Comparison of ENCODE assay signal across 9 cellular contexts in the genomic region with DNA sequence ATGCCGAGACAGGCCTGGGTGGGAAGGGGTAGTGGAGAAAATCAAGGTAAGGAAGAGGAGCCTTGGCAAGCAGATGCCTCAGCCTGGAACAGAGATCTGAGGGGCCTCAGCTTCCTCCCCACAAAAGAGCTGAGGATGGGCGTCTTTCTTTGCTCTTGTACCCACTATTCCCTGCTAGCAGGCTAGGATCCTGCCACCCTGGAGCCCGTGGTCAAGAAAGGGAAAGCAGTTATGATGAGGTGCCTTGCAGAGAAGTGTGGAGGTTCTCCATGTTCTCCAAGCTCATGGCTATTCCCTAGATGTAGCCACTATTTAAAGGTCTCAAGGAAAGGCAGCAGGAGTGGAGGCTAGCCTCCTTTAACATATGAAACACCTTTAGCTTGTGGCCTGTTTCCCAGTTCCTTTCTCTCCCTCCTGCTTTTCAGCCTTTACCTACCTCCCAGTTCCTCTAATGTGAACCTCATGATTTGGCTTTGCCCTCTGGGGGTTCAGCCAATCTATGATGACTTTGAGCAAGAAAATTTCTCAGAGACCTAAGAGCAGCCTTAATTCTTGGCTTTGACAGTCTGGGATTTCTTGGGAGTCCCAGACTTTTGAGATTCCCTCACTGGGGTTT. TPM values are rescaled to one million over a fixed set of nuclear protein-coding genes. Genes with fewer than 3 reads are reported as not detected.
DNase-seq lines count a peak whose midpoint lies in the region; ATAC-seq and TF ChIP-seq lines count a peak whose summit lies in the region.
"Had no signal": no experiment of that assay in that cellular context is flagged by ENCODE, and none has a peak within 500 bp of the region (broad histone marks: within the 10 kb centered on the region; RNA-seq: fewer than 3 reads in every experiment).

No MANE protein-coding gene starts in this region.

- ATAC-seq in HG03571 (IDR thresholded peaks at IDR 0.05; ENCODE audit: unreplicated experiment), result no peak
- no peak for ATAC-seq in GM21367 (IDR thresholded peaks at IDR 0.05; ENCODE audit: unreplicated experiment)

- H3K36me3 ChIP-seq in BE2C (no peaks in the 10 kb centered on the region), OCI-LY3 (replicated peaks; ENCODE audit: low read depth, low read length) (no peaks in the 10 kb centered on the region), neural cell (ENCODE audit: insufficient read depth, low read length) (no peaks in the 10 kb centered on the region)

- no peaks in the 10 kb centered on the region for H3F3A ChIP-seq in neural cell (ENCODE audit: insufficient read depth, low read length, poor library complexity, severe bottlenecking)

- DNase-seq in BE2C, result no peak
- DNase-seq in dorsolateral prefrontal cortex, result peak in 1 of 10 donors; percentile 37
- no peak for DNase-seq in NCI-H510A treated with DMSO at 0.1 percent for 48 hours (lab: John Stamatoyannopoulos, UW)
- no peak for DNase-seq in GM03348 (ENCODE audit: low spot score)
- DNase-seq: NCI-H345 had no signal

- no peak for TF ChIP-seq CTCF in BE2C (IDR thresholded peaks at IDR 0.05; ENCODE audit: low read depth, low read length)
- no peak for TF ChIP-seq CTCF in OCI-LY3 (IDR thresholded peaks at IDR 0.05; ENCODE audit: low read depth, low read length)
- no peak for TF ChIP-seq CTCF in dorsolateral prefrontal cortex (IDR thresholded peaks at IDR 0.05 in 54 of 56, conservative IDR thresholded peaks at IDR 0.05 in 2 of 56; ENCODE audit: low read depth in 1 of 56, partially characterized antibody in 56 of 56)
- no peak for TF ChIP-seq CTCF in neural cell (IDR thresholded peaks at IDR 0.05; ENCODE audit: poor library complexity, severe bottlenecking)

- H4K20me1 ChIP-seq in OCI-LY3 (ENCODE audit: insufficient read depth, low read length) (no peaks in the 10 kb centered on the region), neural cell (ENCODE audit: insufficient read depth) (no peaks in the 10 kb centered on the region)

- H3K9me3 ChIP-seq in BE2C (no peaks in the 10 kb centered on the region), OCI-LY3 (ENCODE audit: insufficient read depth, low read length) (no peaks in the 10 kb centered on the region), neural cell (ENCODE audit: low read length) (no peaks in the 10 kb centered on the region)

- H3K27me3 ChIP-seq in BE2C (no peaks in the 10 kb centered on the region), OCI-LY3 (ENCODE audit: low read depth, low read length) (no peaks in the 10 kb centered on the region), dorsolateral prefrontal cortex (no peaks in the 10 kb centered on the region), neural cell (ENCODE audit: insufficient read depth, low read depth, low read length) (no peaks in the 10 kb centered on the region)

- H3K79me2 ChIP-seq in OCI-LY3 (ENCODE audit: low read length) (no peaks in the 10 kb centered on the region), neural cell (replicated peaks; ENCODE audit: insufficient read depth, low read length) (peaks cover 35% of the 10 kb centered on the region)

- H3K27ac ChIP-seq in OCI-LY3 (ENCODE audit: low read length) (no peak overlapping the region), dorsolateral prefrontal cortex (peak overlapping the region in 44 of 59 donors; percentile 4 to 84 (median 59)), neural cell (ENCODE audit: low read length) (peak overlapping the region; percentile 99)

- H3K9me2 ChIP-seq in neural cell (ENCODE audit: insufficient read depth, low read length), result no peaks in the 10 kb centered on the region

- TF ChIP-seq RAD21 in neural cell (conservative IDR thresholded peaks at IDR 0.05), result no peak

- no peak overlapping the region for H2AFZ ChIP-seq in OCI-LY3 (ENCODE audit: low read depth, low read length)
- peak overlapping the region; percentile 62 for H2AFZ ChIP-seq in neural cell (ENCODE audit: low read depth, low read length)

- intact Hi-C loops in dorsolateral prefrontal cortex (cut with DNase I), result no loop called here

- H3K9ac ChIP-seq in OCI-LY3 (ENCODE audit: low read length), result no peak overlapping the region
- peak overlapping the region; percentile 97 for H3K9ac ChIP-seq in neural cell (ENCODE audit: low read length)

- H3K4me1 ChIP-seq in BE2C, result peaks cover 11% of the 10 kb centered on the region
- H3K4me1 ChIP-seq in OCI-LY3 (ENCODE audit: low read length), result peaks cover 11% of the 10 kb centered on the region

- H3K4me3 ChIP-seq in BE2C (ENCODE audit: low read depth, low read length) (peak overlapping the region; percentile 56), OCI-LY3 (ENCODE audit: low read length) (no peak overlapping the region), dorsolateral prefrontal cortex (peak overlapping the region in 41 of 59 donors; percentile 13 to 59 (median 40)), neural cell (ENCODE audit: low read length) (peak overlapping the region; percentile 80)

- no peak for TF ChIP-seq EP300 in neural cell (conservative IDR thresholded peaks at IDR 0.05; ENCODE audit: poor library complexity, severe bottlenecking)

- H3K4me2 ChIP-seq in OCI-LY3 (ENCODE audit: low read length) (peak overlapping the region; percentile 46), neural cell (ENCODE audit: low read length) (peak overlapping the region; percentile 98)

TF ChIP-seq in neural cell, 6 proteins besides CTCF, POLR2A, EP300 and RAD21:
- TF ChIP-seq TAF1 (IDR thresholded peaks at IDR 0.05; ENCODE audit: low read depth) (no peak), EZH2 (IDR thresholded peaks at IDR 0.05; ENCODE audit: borderline replicate concordance, insufficient read depth, low read length, poor library complexity, severe bottlenecking) (no peak), SMC3 (conservative IDR thresholded peaks at IDR 0.05; ENCODE audit: poor library complexity) (no peak), MXI1 (conservative IDR thresholded peaks at IDR 0.05; ENCODE audit: poor library complexity, severe bottlenecking) (no peak), POLR2AphosphoS5 (IDR thresholded peaks at IDR 0.05) (no peak)
- TF ChIP-seq, protein P1, sequence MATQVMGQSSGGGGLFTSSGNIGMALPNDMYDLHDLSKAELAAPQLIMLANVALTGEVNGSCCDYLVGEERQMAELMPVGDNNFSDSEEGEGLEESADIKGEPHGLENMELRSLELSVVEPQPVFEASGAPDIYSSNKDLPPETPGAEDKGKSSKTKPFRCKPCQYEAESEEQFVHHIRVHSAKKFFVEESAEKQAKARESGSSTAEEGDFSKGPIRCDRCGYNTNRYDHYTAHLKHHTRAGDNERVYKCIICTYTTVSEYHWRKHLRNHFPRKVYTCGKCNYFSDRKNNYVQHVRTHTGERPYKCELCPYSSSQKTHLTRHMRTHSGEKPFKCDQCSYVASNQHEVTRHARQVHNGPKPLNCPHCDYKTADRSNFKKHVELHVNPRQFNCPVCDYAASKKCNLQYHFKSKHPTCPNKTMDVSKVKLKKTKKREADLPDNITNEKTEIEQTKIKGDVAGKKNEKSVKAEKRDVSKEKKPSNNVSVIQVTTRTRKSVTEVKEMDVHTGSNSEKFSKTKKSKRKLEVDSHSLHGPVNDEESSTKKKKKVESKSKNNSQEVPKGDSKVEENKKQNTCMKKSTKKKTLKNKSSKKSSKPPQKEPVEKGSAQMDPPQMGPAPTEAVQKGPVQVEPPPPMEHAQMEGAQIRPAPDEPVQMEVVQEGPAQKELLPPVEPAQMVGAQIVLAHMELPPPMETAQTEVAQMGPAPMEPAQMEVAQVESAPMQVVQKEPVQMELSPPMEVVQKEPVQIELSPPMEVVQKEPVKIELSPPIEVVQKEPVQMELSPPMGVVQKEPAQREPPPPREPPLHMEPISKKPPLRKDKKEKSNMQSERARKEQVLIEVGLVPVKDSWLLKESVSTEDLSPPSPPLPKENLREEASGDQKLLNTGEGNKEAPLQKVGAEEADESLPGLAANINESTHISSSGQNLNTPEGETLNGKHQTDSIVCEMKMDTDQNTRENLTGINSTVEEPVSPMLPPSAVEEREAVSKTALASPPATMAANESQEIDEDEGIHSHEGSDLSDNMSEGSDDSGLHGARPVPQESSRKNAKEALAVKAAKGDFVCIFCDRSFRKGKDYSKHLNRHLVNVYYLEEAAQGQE (IDR thresholded peaks at IDR 0.05; ENCODE audit: borderline replicate concordance), result no peak
TF ChIP-seq in neural cell: peak in this region for 0.

RNA-seq across cellular contexts. Expression of a gene that starts 1.1 kb away (rescaled TPM):
- 6.2 TPM for polyA plus RNA-seq in BE2C (2012; ENCODE audit: insufficient read depth, insufficient read length, low read depth)
- total RNA-seq in dorsolateral prefrontal cortex, result 10 to 100 TPM; 10.2 to 23.6 (median 15.9) TPM
- 4.8 and 5.0 TPM in 2 replicates for polyA plus RNA-seq in neural cell
- polyA minus RNA-seq in neural cell, result 9.0 and 13.7 TPM in 2 replicates

RNA-seq across cellular contexts. Expression of a gene that starts 19.7 kb away (rescaled TPM):
- polyA plus RNA-seq in BE2C (2012; ENCODE audit: insufficient read depth, insufficient read length, low read depth), result 347 TPM
- 10 to 100 TPM in 110 of 120 experiments, 1 to 10 TPM in 10; 6.6 to 65.3 (median 18.5) TPM for total RNA-seq in dorsolateral prefrontal cortex
- polyA plus RNA-seq in neural cell, result 598 and 686 TPM in 2 replicates
- polyA minus RNA-seq in neural cell, result 160 and 206 TPM in 2 replicates

RNA-seq across cellular contexts. Expression of a gene that starts 24.9 kb away (rescaled TPM):
- 15.3 TPM for polyA plus RNA-seq in BE2C (2012; ENCODE audit: insufficient read depth, insufficient read length, low read depth)
- total RNA-seq in dorsolateral prefrontal cortex, result 10 to 100 TPM; 19.5 to 39.8 (median 28.4) TPM
- 13.1 and 20.4 TPM in 2 replicates for polyA plus RNA-seq in neural cell
- polyA minus RNA-seq in neural cell, result 17.8 and 19.4 TPM in 2 replicates

RNA-seq across cellular contexts. Expression of a gene that starts 48.1 kb away (rescaled TPM):
- 57.4 TPM for polyA plus RNA-seq in BE2C (2012; ENCODE audit: insufficient read depth, insufficient read length, low read depth)
- 100 to 1,000 TPM; 148 to 223 (median 185) TPM for total RNA-seq in dorsolateral prefrontal cortex
- polyA plus RNA-seq in neural cell, result 39.6 and 43.9 TPM in 2 replicates
- polyA minus RNA-seq in neural cell, result 53.1 and 62.6 TPM in 2 replicates

RNA-seq across cellular contexts. Expression of a gene that starts 55.4 kb away (rescaled TPM):
- polyA plus RNA-seq in BE2C (2012; ENCODE audit: insufficient read depth, insufficient read length, low read depth), result 16.5 TPM
- 10 to 100 TPM in 16 of 120 experiments, 1 to 10 TPM in 104; 2.0 to 21.4 (median 6.5) TPM for total RNA-seq in dorsolateral prefrontal cortex
- polyA plus RNA-seq in neural cell, result 2.3 and 2.6 TPM in 2 replicates
- polyA minus RNA-seq in neural cell, result 1.7 TPM in 1 of 2 replicates, not detected in the other
